8 cellular contexts compared by ENCODE assay signal in genomic region chr7:54932818-54933543, GRCh38.
A peak's percentile ranks its signal among the peaks of the same experiment; 100 is the strongest.
DNase-seq lines count a peak whose midpoint lies in the region; ATAC-seq and TF ChIP-seq lines count a peak whose summit lies in the region.

No MANE protein-coding gene starts in this region.

- TF ChIP-seq CTCF in AG09319 (IDR thresholded peaks at IDR 0.05; ENCODE audit: low read depth, low read length), result no peak

- H3K27ac Mint-ChIP-seq in T-helper 17 cell, result no peak overlapping the region

- no peaks in the 10 kb centered on the region for H3K4me1 Mint-ChIP-seq in T-helper 17 cell

- H3K27me3 Mint-ChIP-seq in T-helper 17 cell, result peaks cover 29% of the 10 kb centered on the region

- H3K9me3 ChIP-seq in T-helper 17 cell (ENCODE audit: control insufficient read depth, low read length, poor library complexity, severe bottlenecking), result no peaks in the 10 kb centered on the region

- H3K36me3 Mint-ChIP-seq in T-helper 17 cell (ENCODE audit: low read depth), result no peaks in the 10 kb centered on the region

- ATAC-seq in T-helper 17 cell (peak; percentile 58), GM21526 (IDR thresholded peaks at IDR 0.05; ENCODE audit: low FRiP score, unreplicated experiment) (no peak), GM21381 (IDR thresholded peaks at IDR 0.05; ENCODE audit: unreplicated experiment) (no peak), HG02970 (IDR thresholded peaks at IDR 0.05; ENCODE audit: low FRiP score, unreplicated experiment) (no peak)

- DNase-seq in AG09319 (ENCODE audit: extremely low read depth, low read depth) (peak; percentile 29), LHCN-M2 (ENCODE audit: low read depth) (peak; percentile 84), T-helper 17 cell (no peak), glomerular visceral epithelial cell (ENCODE audit: extremely low spot score) (peak; percentile 88), occipital lobe (lab: John Stamatoyannopoulos, UW) (peak; percentile 71)

- H3K4me3 Mint-ChIP-seq in T-helper 17 cell, result peak overlapping the region; percentile 63

Comparison
In these comparisons a context has a peak if more than half of its experiments do, and no peak if none do; other contexts are left out.
1. DNase-seq: peak in AG09319 (single experiment), LHCN-M2 (single experiment), glomerular visceral epithelial cell (single experiment) and occipital lobe (single experiment); none in T-helper 17 cell (0 of 3).